Comparison of ENCODE assay signal across 8 cellular contexts in the genomic region with DNA sequence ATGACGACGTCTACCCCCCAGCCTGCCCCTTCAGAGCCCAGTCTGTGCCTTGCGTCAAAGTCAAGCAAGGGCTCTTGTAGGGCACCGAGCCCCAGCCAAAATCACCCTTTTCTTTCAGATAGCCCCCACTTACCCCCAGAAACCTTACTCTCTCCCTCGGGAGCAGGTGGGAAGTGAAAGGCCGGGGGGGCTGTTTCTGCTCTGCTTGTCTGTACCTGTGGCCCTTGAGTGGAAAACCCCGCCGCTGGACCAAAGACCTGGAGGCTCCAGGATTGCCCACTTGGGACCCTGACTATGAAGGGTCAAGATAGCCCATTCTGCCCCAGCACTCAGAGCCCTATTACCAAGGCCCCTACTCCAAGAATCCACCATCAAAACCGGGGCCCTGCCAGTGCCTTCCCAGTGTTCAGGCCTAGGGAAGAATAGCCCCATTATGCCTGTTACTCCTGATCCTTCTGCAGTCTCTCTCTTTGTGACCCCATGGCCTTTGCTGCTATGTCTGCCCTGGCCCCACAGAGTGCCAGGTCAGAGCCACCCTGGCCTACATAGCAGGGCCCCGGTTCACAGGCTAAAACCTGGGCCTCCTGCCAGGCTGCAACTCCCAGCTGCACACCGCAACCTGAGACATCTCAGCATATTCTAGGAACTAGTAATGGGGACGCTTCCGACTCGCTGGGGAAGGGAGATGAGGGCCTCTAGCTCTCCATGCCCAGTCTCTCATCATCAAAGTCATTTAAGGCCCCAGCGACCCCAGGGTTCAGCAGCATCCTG. TPM values are rescaled to one million over a fixed set of nuclear protein-coding genes. Genes with fewer than 3 reads are reported as not detected.
DNase-seq lines count a peak whose midpoint lies in the region; ATAC-seq and TF ChIP-seq lines count a peak whose summit lies in the region.

No MANE protein-coding gene starts in this region.

- ATAC-seq in Right ventricle myocardium superior (ENCODE audit: poor library complexity) (no peak), Right ventricle myocardium inferior (no peak), body of pancreas (no peak), left lung (peak; percentile 1), GM19467 (IDR thresholded peaks at IDR 0.05; ENCODE audit: unreplicated experiment) (no peak), GM21723 (IDR thresholded peaks at IDR 0.05; ENCODE audit: unreplicated experiment) (no peak)

- TF ChIP-seq POLR2A in body of pancreas (IDR thresholded peaks at IDR 0.05) (no peak), testis (IDR thresholded peaks at IDR 0.05) (no peak)

- H3K4me1 ChIP-seq in body of pancreas (peaks cover 12% of the 10 kb centered on the region), left lung (peaks cover 15 to 18% of the 10 kb centered on the region in 2 donors), testis (peaks cover 13% of the 10 kb centered on the region)

- TF ChIP-seq CTCF in body of pancreas (IDR thresholded peaks at IDR 0.05) (no peak), left lung (IDR thresholded peaks at IDR 0.05) (no peak), testis (IDR thresholded peaks at IDR 0.05) (no peak)

- WGBS in body of pancreas, 2 donors = 13 to 37% methylated on average over 3 to 15 of the region's 15 CpGs
- 34 to 38% methylated on average over 9 to 15 of the region's 15 CpGs for WGBS in testis, 2 donors

- peak; percentile 52 for DNase-seq in Right ventricle myocardium superior
- DNase-seq in Right ventricle myocardium inferior (ENCODE audit: missing footprints) = no peak
- peak; percentile 53 for DNase-seq in NCI-H1105 (lab: John Stamatoyannopoulos, UW)
- DNase-seq in body of pancreas = peak; percentile 32 to 64 (median 52)
- no peak for DNase-seq in left lung
- peak; percentile 34 for DNase-seq in testis

- H3K4me3 ChIP-seq in body of pancreas (peak overlapping the region; percentile 12 to 18), left lung (peak overlapping the region; percentile 60 to 77), testis (peak overlapping the region; percentile 75 to 89)

- no peaks in the 10 kb centered on the region for H3K27me3 ChIP-seq in body of pancreas
- no peaks in the 10 kb centered on the region for H3K27me3 ChIP-seq in left lung
- H3K27me3 ChIP-seq in testis = no peaks in the 10 kb centered on the region

- intact Hi-C loops in Right ventricle myocardium superior (cut with DNase I) = no loop called here
- intact Hi-C loops in Right ventricle myocardium inferior (cut with DNase I) = loop anchor here (2.0 to 5.0 kb wide), 3 partner anchors 36 to 468 kb away; partner anchors contain the start of genes MUTYH, TESK2 and TOE1
- intact Hi-C loops in body of pancreas (cut with DNase I) = loop anchor here (5.0 kb wide), 1 partner anchor 287 kb away; no protein-coding TSS in a partner anchor
- intact Hi-C loops in left lung (cut with DNase I) = loop anchor here in 1 of 2 donors (5.0 kb wide), 2 partner anchors 188 to 292 kb away; partner anchors contain the start of genes HECTD3, TESK2 and UROD
- intact Hi-C loops in testis (cut with DNase I; ENCODE audit: low total_unique reads) = loop anchor here (5.0 kb wide), 1 partner anchor 292 kb away; the partner anchor contains the start of genes HECTD3 and UROD

- H3K36me3 ChIP-seq in body of pancreas (replicated peaks in 1 of 2; ENCODE audit: insufficient read depth in 1 of 2, low read depth in 2 of 2) (no peaks in the 10 kb centered on the region), left lung (no peaks in the 10 kb centered on the region), testis (ENCODE audit: low read depth, missing control alignments) (no peaks in the 10 kb centered on the region)

- H3K27ac ChIP-seq in body of pancreas (peak overlapping the region; percentile 70 to 94 (median 87)), left lung (peak overlapping the region; percentile 89 to 94), testis (peak overlapping the region; percentile 81 to 92)

- H3K9me3 ChIP-seq in body of pancreas (no peaks in the 10 kb centered on the region), left lung (no peaks in the 10 kb centered on the region), testis (no peaks in the 10 kb centered on the region)

RNA-seq across cellular contexts. Expression of gene HPDL, which starts 22.2 kb away (rescaled TPM):
- total RNA-seq in Right ventricle myocardium superior (not detected), Right ventricle myocardium inferior (not detected), body of pancreas (under 1 TPM in 1 of 2 donors, not detected in 1; 0.26 TPM), left lung (1 to 10 TPM in 1 of 2 donors, under 1 TPM in 1; 0.20 to 1.5 TPM), testis (1 to 10 TPM; 1.1 to 1.3 TPM)
- polyA plus RNA-seq in testis (ENCODE audit: insufficient read depth, low read depth, low replicate concordance) = not detected

RNA-seq across cellular contexts. Expression of gene TOE1, which starts 35.5 kb away (rescaled TPM):
- total RNA-seq in Right ventricle myocardium superior = 2.9 TPM
- 3.8 TPM for total RNA-seq in Right ventricle myocardium inferior
- 1 to 10 TPM; 2.0 to 2.3 TPM for total RNA-seq in body of pancreas
- total RNA-seq in left lung = 1 to 10 TPM; 6.6 to 9.2 TPM
- 10 to 100 TPM; 16.3 to 25.1 TPM for total RNA-seq in testis
- polyA plus RNA-seq in testis (ENCODE audit: insufficient read depth, low read depth, low replicate concordance) = 48.3 TPM

RNA-seq across cellular contexts. Expression of gene MUTYH, which starts 35.7 kb away (rescaled TPM):
- 6.1 TPM for total RNA-seq in Right ventricle myocardium superior
- total RNA-seq in Right ventricle myocardium inferior = 8.3 TPM
- 10 to 100 TPM; 19.7 to 21.8 TPM for total RNA-seq in body of pancreas
- 10 to 100 TPM; 15.4 to 20.2 TPM for total RNA-seq in left lung
- total RNA-seq in testis = 10 to 100 TPM; 26.8 to 31.5 TPM
- polyA plus RNA-seq in testis (ENCODE audit: insufficient read depth, low read depth, low replicate concordance) = 15.1 TPM

Comparison
In these comparisons a context has a peak if more than half of its experiments do, and no peak if none do; other contexts are left out.
1. DNase-seq: peak in Right ventricle myocardium superior (single experiment), NCI-H1105 (single experiment), body of pancreas (4 of 4) and testis (single experiment); none in Right ventricle myocardium inferior (single experiment) and left lung (0 of 2).
2. H3K4me3 ChIP-seq: peak in every context shown above with its lines; median percentile 82 in testis; 68 in left lung; 15 in body of pancreas.
3. Peak in every context shown above with its lines, with median percentiles within 50 percentile points of each other: H3K27ac ChIP-seq.